ENCODE assay signal across 8 cellular contexts in genomic region chr1:22275626-22276395, GRCh38.
DNase-seq lines count a peak whose midpoint lies in the region; ATAC-seq and TF ChIP-seq lines count a peak whose summit lies in the region.

No MANE protein-coding gene starts in this region.

- intact Hi-C loops in A673 (cut with micrococcal nuclease; ENCODE audit: unreplicated experiment) (loop anchor here (10.0 kb wide), 1 partner anchor 141 kb away; no protein-coding TSS in a partner anchor), uterus (cut with DNase I; ENCODE audit: low total_unique reads) (no loop called here)

- POLR2A ChIA-PET in A673 (lab: Charles Lee; ENCODE audit: low non-redundant PET) = interaction anchor here (0.6 kb wide), 1 partner anchor 245 kb away, joined by 14 read pairs; no protein-coding TSS in a partner anchor

- no peaks in the 10 kb centered on the region for H3K36me3 Mint-ChIP-seq in neural crest cell (ENCODE audit: low read depth)

- H3K36me3 ChIP-seq in A673 (ENCODE audit: insufficient read depth, low read length, poor library complexity, severe bottlenecking) (no peaks in the 10 kb centered on the region), uterus (no peaks in the 10 kb centered on the region)

- H3K4me3 ChIP-seq in A673 (ENCODE audit: low read depth, low read length, poor library complexity, severe bottlenecking) (no peak overlapping the region), uterus (no peak overlapping the region)

- peaks cover 33% of the 10 kb centered on the region for H3K27me3 Mint-ChIP-seq in neural crest cell (ENCODE audit: low read depth)

- H3K4me1 ChIP-seq in A673 (ENCODE audit: insufficient read depth, low read length, poor library complexity, severe bottlenecking) = no peaks in the 10 kb centered on the region
- no peaks in the 10 kb centered on the region for H3K4me1 ChIP-seq in uterus

- BruUV-seq in A673 (replicated peaks; lab: Mats Ljungman, UMichigan) = no TSS peak

- ATAC-seq in GM18511 (IDR thresholded peaks at IDR 0.05; ENCODE audit: unreplicated experiment) = no peak

- no peaks in the 10 kb centered on the region for H3K9me3 ChIP-seq in A673 (ENCODE audit: low read depth, low read length, poor library complexity, severe bottlenecking)
- H3K9me3 ChIP-seq in uterus = no peaks in the 10 kb centered on the region

- no peaks in the 10 kb centered on the region for H3K4me1 Mint-ChIP-seq in neural crest cell

- TF ChIP-seq CTCF in A673 (conservative IDR thresholded peaks at IDR 0.05; ENCODE audit: low read depth, low read length) (peak; percentile 78), GM13976 (IDR thresholded peaks at IDR 0.05; ENCODE audit: borderline replicate concordance, control extremely low read depth, extremely low read depth, insufficient read depth, missing control alignments) (peak; percentile 83), neural crest cell (conservative IDR thresholded peaks at IDR 0.05) (peak; percentile 78), uterus (IDR thresholded peaks at IDR 0.05) (peak; percentile 54 to 72 (median 66))

- H3K27ac Mint-ChIP-seq in neural crest cell (ENCODE audit: unreplicated experiment) = no peak overlapping the region

- peak; percentile 55 for DNase-seq in A673 (ENCODE audit: low spot score)
- DNase-seq in GM13976 (ENCODE audit: low spot score) = peak; percentile 83
- peak; percentile 61 for DNase-seq in NCI-H69 (lab: John Stamatoyannopoulos, UW)
- peak; percentile 41 for DNase-seq in activated CD8-positive, alpha-beta memory T cell treated with anti-CD3 and anti-CD28 coated beads, Interleukin-2, amount 50 U/mL, for 4 hours
- DNase-seq in fibroblast of peridontal ligament (ENCODE audit: extremely low read depth) = peak; percentile 28
- DNase-seq in neural crest cell (ENCODE audit: low read depth, low spot score) = peak; percentile 74
- peak; percentile 25 to 54 for DNase-seq in uterus

- H3K4me3 Mint-ChIP-seq in neural crest cell = no peak overlapping the region

- CTCF ChIA-PET in A673 (lab: Charles Lee) = no interaction called here

- H3K27ac ChIP-seq in A673 (ENCODE audit: low read depth, low read length, poor library complexity, severe bottlenecking) (no peak overlapping the region), uterus (no peak overlapping the region)

- H3K27me3 ChIP-seq in A673 (replicated peaks; ENCODE audit: insufficient read depth, low read depth, low read length, poor library complexity) = no peaks in the 10 kb centered on the region
- no peaks in the 10 kb centered on the region for H3K27me3 ChIP-seq in uterus

- no peak for TF ChIP-seq POLR2A in uterus (IDR thresholded peaks at IDR 0.05)

- H3K9me3 Mint-ChIP-seq in neural crest cell = peaks cover 3% of the 10 kb centered on the region

- in situ Hi-C loops in GM13976 (cut with MboI; ENCODE audit: low sequenced_read_pairs, unreplicated experiment) = no loop called here

Comparison
In these comparisons a context has a peak if more than half of its experiments do, and no peak if none do; other contexts are left out.
1. DNase-seq: peak in every context shown above with its lines; median percentile 83 in GM13976; 74 in neural crest cell; 61 in NCI-H69; 55 in A673; 41 in activated CD8-positive, alpha-beta memory T cell treated with anti-CD3 and anti-CD28 coated beads, Interleukin-2, amount 50 U/mL, for 4 hours; 40 in uterus; 28 in fibroblast of peridontal ligament.